Comparison of ENCODE assay signal across 8 cellular contexts in genomic region chr6:26457796-26458688, GRCh38. TPM values are rescaled to one million over a fixed set of nuclear protein-coding genes. Genes with fewer than 3 reads are reported as not detected.
A peak's percentile ranks its signal among the peaks of the same experiment; 100 is the strongest.
DNase-seq lines count a peak whose midpoint lies in the region; ATAC-seq and TF ChIP-seq lines count a peak whose summit lies in the region.

Gene BTN2A1 (plus strand): TSS chr6:26457955. CDS start chr6:26458637, 682 bp downstream.

- POLR2A ChIA-PET in CD4-positive, alpha-beta T cell (lab: Charles Lee): interaction anchor here (0.5 to 6.1 kb wide), 2 partner anchors 16 to 185 kb away, joined by 4 to 31 read pairs; a partner anchor contains a TSS

- H3K36me3 Mint-ChIP-seq in CD4-positive, alpha-beta T cell (ENCODE audit: low read depth): peaks cover 58% of the 10 kb centered on the region

- TF ChIP-seq CTCF in CD4-positive, alpha-beta T cell (IDR thresholded peaks at IDR 0.05): no peak
- no peak for TF ChIP-seq CTCF in right lobe of liver (IDR thresholded peaks at IDR 0.05)

- H3K9me3 Mint-ChIP-seq in CD4-positive, alpha-beta T cell: no peaks in the 10 kb centered on the region

- H3K27ac Mint-ChIP-seq in CD4-positive, alpha-beta T cell: peak within 1 kb of the TSS; percentile 92

- peaks cover 0 to 25% (median 7%) of the 10 kb centered on the region in 4 donors for H3K36me3 ChIP-seq in right lobe of liver

- under 1% methylated on average over 27 of the region's 31 CpGs for WGBS in right lobe of liver (ENCODE audit: insufficient coverage, low coverage, low lambda C conversion rate, missing lambda C conversion rate)

- no peaks in the 10 kb centered on the region for H3K9me3 ChIP-seq in CD4-positive, alpha-beta T cell (ENCODE audit: control insufficient read depth, low read length)
- no peaks in the 10 kb centered on the region for H3K9me3 ChIP-seq in right lobe of liver

- peak; percentile 97 for ATAC-seq in CD4-positive, alpha-beta T cell (ENCODE audit: poor library complexity)
- peak; percentile 94 for ATAC-seq in GM19452 (IDR thresholded peaks at IDR 0.05; ENCODE audit: unreplicated experiment)
- ATAC-seq in HG03571 (IDR thresholded peaks at IDR 0.05; ENCODE audit: unreplicated experiment): peak; percentile 96
- ATAC-seq in right lobe of liver: peak; percentile 98 to 99 (median 98)

- H3K4me3 ChIP-seq in right lobe of liver: peak within 1 kb of the TSS; percentile 75 to 90 (median 84)

- intact Hi-C loops in CD4-positive, alpha-beta T cell (cut with DNase I, micrococcal nuclease): loop anchor here (1.0 to 5.0 kb wide), 4 partner anchors 15 to 242 kb away; partner anchors contain the start of genes BTN3A1 (in 1 of the 2) and HMGN4 (in 1 of the 2)
- intact Hi-C loops in right lobe of liver (cut with DNase I): no loop called here

- H3K27me3 ChIP-seq in CD4-positive, alpha-beta T cell (ENCODE audit: control insufficient read depth, insufficient read depth, low read length): no peaks in the 10 kb centered on the region
- no peaks in the 10 kb centered on the region for H3K27me3 ChIP-seq in right lobe of liver

- CTCF ChIA-PET in CD4-positive, alpha-beta T cell (lab: Charles Lee): no interaction called here

- TF ChIP-seq POLR2A in right lobe of liver (IDR thresholded peaks at IDR 0.05): peak; percentile 35

- H3K4me1 Mint-ChIP-seq in CD4-positive, alpha-beta T cell (ENCODE audit: low read depth): peaks cover 64% of the 10 kb centered on the region

- H3K27ac ChIP-seq in CD4-positive, alpha-beta T cell (ENCODE audit: low read depth, low read length): peak within 1 kb of the TSS; percentile 73
- peak within 1 kb of the TSS; percentile 88 to 98 (median 93) for H3K27ac ChIP-seq in right lobe of liver

- H3K27me3 Mint-ChIP-seq in CD4-positive, alpha-beta T cell: no peaks in the 10 kb centered on the region

- peaks cover 0 to 14% (median 5%) of the 10 kb centered on the region in 4 donors for H3K4me1 ChIP-seq in right lobe of liver

- peak; percentile 30 to 63 (median 45) for DNase-seq in CD4-positive, alpha-beta T cell
- peak; percentile 76 for DNase-seq in NCI-H774 (lab: John Stamatoyannopoulos, UW)
- DNase-seq in activated CD4-positive, alpha-beta T cell treated with anti-CD3 and anti-CD28 coated beads, Interleukin-2, amount 50 U/mL, for 4 hours: peak; percentile 47 to 55
- peak; percentile 84 for DNase-seq in ecto neural progenitor cell (ENCODE audit: low spot score)
- DNase-seq in right lobe of liver: peak; percentile 65 to 81 (median 74)
- DNase-seq in stimulated activated CD4-positive, alpha-beta T cell treated with anti-CD3 and anti-CD28 coated beads, Interleukin-4, amount 100 ng/mL, for 1 hour: peak; percentile 52

- peak within 1 kb of the TSS; percentile 98 for H3K4me3 Mint-ChIP-seq in CD4-positive, alpha-beta T cell

RNA-seq across cellular contexts. Expression of gene BTN2A1, which starts in this region (rescaled TPM):
- total RNA-seq in CD4-positive, alpha-beta T cell: 10 to 100 TPM; 16.2 to 17.5 TPM
- 1 to 10 TPM; 3.6 to 8.3 (median 5.2) TPM for total RNA-seq in right lobe of liver

Comparison
In these comparisons a context has a peak if more than half of its experiments do, and no peak if none do; other contexts are left out.
1. Peak in every context shown above with its lines: DNase-seq, ATAC-seq, H3K4me3 ChIP-seq and H3K27ac ChIP-seq.
2. intact Hi-C loops: an anchor here in CD4-positive, alpha-beta T cell (1.0 to 5.0 kb wide); none called in right lobe of liver.